1 cellular context compared by ENCODE assay signal in the genomic region with DNA sequence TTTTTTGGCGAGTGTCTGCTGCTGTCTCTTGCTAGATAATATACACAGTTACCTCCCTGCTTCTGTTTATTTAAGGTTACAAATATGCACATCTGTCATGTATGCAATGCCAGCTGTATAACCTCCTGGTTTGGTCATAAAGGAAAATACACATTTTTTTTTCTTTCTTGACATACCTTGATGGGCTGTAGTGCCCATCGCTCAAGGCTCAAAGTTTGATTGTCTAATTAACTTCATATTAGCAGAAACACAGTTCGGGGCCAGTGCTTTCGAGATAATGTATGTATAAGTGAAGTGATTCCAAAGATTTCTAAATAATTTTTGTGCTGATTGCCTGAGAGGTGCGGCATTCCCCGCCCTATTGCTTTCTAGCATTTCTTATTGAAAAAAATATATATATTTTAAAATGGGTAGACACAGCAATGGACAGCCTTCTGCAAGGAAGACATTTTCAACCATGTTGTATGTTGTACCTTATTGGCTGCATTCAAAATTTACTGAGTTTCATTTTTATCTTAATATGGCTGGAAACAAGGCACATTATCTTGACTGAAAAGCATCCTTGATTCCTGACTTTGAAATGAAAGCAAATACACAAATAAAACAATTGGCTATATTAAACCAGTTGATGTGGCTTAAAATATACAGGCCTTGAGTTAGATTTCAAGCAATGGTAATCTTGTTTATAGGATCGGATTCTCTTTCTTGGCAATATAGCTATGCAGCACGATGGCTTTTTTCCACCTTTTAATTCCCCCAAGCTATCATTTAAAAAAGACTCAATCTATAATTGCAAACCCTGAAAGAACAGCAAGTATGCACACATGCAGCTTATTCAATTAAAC.
TF ChIP-seq lines count a peak whose summit lies in the region.

No MANE protein-coding gene starts in this region.

TF ChIP-seq in HCT116, 20 proteins besides CTCF, POLR2A, EP300 and RAD21 (continued from another document):
- no peak for TF ChIP-seq TCF7L2 (IDR thresholded peaks at IDR 0.05; ENCODE audit: borderline replicate concordance, extremely low read depth, insufficient read depth, insufficient read length)
- no peak for TF ChIP-seq EZH2 (IDR thresholded peaks at IDR 0.05)
- TF ChIP-seq, protein P1, sequence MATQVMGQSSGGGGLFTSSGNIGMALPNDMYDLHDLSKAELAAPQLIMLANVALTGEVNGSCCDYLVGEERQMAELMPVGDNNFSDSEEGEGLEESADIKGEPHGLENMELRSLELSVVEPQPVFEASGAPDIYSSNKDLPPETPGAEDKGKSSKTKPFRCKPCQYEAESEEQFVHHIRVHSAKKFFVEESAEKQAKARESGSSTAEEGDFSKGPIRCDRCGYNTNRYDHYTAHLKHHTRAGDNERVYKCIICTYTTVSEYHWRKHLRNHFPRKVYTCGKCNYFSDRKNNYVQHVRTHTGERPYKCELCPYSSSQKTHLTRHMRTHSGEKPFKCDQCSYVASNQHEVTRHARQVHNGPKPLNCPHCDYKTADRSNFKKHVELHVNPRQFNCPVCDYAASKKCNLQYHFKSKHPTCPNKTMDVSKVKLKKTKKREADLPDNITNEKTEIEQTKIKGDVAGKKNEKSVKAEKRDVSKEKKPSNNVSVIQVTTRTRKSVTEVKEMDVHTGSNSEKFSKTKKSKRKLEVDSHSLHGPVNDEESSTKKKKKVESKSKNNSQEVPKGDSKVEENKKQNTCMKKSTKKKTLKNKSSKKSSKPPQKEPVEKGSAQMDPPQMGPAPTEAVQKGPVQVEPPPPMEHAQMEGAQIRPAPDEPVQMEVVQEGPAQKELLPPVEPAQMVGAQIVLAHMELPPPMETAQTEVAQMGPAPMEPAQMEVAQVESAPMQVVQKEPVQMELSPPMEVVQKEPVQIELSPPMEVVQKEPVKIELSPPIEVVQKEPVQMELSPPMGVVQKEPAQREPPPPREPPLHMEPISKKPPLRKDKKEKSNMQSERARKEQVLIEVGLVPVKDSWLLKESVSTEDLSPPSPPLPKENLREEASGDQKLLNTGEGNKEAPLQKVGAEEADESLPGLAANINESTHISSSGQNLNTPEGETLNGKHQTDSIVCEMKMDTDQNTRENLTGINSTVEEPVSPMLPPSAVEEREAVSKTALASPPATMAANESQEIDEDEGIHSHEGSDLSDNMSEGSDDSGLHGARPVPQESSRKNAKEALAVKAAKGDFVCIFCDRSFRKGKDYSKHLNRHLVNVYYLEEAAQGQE (IDR thresholded peaks at IDR 0.05; ENCODE audit: low read depth) = no peak
- TF ChIP-seq CEBPB (IDR thresholded peaks at IDR 0.05; ENCODE audit: low read depth) = no peak
- no peak for TF ChIP-seq SRF (IDR thresholded peaks at IDR 0.05; ENCODE audit: low read depth)
- TF ChIP-seq SIN3A (IDR thresholded peaks at IDR 0.05; ENCODE audit: low read depth) = no peak
- TF ChIP-seq, protein P2, sequence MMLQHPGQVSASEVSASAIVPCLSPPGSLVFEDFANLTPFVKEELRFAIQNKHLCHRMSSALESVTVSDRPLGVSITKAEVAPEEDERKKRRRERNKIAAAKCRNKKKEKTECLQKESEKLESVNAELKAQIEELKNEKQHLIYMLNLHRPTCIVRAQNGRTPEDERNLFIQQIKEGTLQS (IDR thresholded peaks at IDR 0.05) = no peak
